20 cellular contexts compared by ENCODE assay signal in genomic region chr11:3810951-3811350, GRCh38. TPM values are rescaled to one million over a fixed set of nuclear protein-coding genes. Genes with fewer than 3 reads are reported as not detected.
A peak's percentile ranks its signal among the peaks of the same experiment; 100 is the strongest.
DNase-seq lines count a peak whose midpoint lies in the region; ATAC-seq and TF ChIP-seq lines count a peak whose summit lies in the region.
"Had no signal": no experiment of that assay in that cellular context is flagged by ENCODE, and none has a peak within 500 bp of the region (broad histone marks: within the 10 kb centered on the region; RNA-seq: fewer than 3 reads in every experiment).

No MANE protein-coding gene starts in this region.

- H3K36me3 Mint-ChIP-seq in HFFc6 (ENCODE audit: low read depth): no peaks in the 10 kb centered on the region

- peak; percentile 15 to 45 for ATAC-seq in right cardiac atrium
- peak; percentile 22 to 74 for ATAC-seq in gastrocnemius medialis
- ATAC-seq: GM12878, GM23338, HCT116 had no signal

- H3K9me3 Mint-ChIP-seq in HFFc6: no peaks in the 10 kb centered on the region
- H3K9me3 Mint-ChIP-seq: CD4-positive, alpha-beta memory T cell; GM23338 had no signal

- WGBS in right cardiac atrium: 88% methylated on average over 4 of the region's 4 CpGs

- H3K4me1 ChIP-seq in right cardiac atrium (ENCODE audit: control insufficient read depth, insufficient read depth, low read length) (peaks cover 3% of the 10 kb centered on the region), gastrocnemius medialis (peaks cover 4 to 16% of the 10 kb centered on the region in 2 donors), colonic mucosa (peaks cover 4% of the 10 kb centered on the region)

- H3K27ac ChIP-seq in right cardiac atrium (ENCODE audit: low read length): peak overlapping the region; percentile 32
- H3K27ac ChIP-seq in gastrocnemius medialis: peak overlapping the region; percentile 50 to 74 (median 58)
- H3K27ac ChIP-seq in colonic mucosa: no peak overlapping the region

- no peaks in the 10 kb centered on the region for H3K36me3 ChIP-seq in gastrocnemius medialis
- no peaks in the 10 kb centered on the region for H3K36me3 ChIP-seq in colonic mucosa

- no peak overlapping the region for H3K4me3 Mint-ChIP-seq in HFFc6
- H3K4me3 Mint-ChIP-seq: B cell, GM23338 had no signal

- H3K9me3 ChIP-seq in right cardiac atrium (ENCODE audit: control insufficient read depth, low read length) (no peaks in the 10 kb centered on the region), gastrocnemius medialis (no peaks in the 10 kb centered on the region), colonic mucosa (no peaks in the 10 kb centered on the region)

- no peak for TF ChIP-seq POLR2A in gastrocnemius medialis (IDR thresholded peaks at IDR 0.05)

- DNase-seq in HFFc6 (peak; percentile 22), fibroblast of peridontal ligament (ENCODE audit: extremely low read depth) (peak; percentile 30), right cardiac atrium (no peak), gastrocnemius medialis (peak in 1 of 2 donors; percentile 24), germinal center (ENCODE audit: low spot score) (no peak), NCI-H2029 treated with DMSO at 0.1 percent for 48 hours (lab: John Stamatoyannopoulos, UW) (no peak), colonic mucosa (no peak)
- DNase-seq: CD4-positive, alpha-beta memory T cell; DND-41; GDM1; MM.1S; NCI-H1105; NCI-H1694; NCI-H2107; NCI-H2227 treated with DMSO at 0.1 percent for 48 hours; NCI-H524 had no signal

- TF ChIP-seq CTCF in HFFc6 (IDR thresholded peaks at IDR 0.05): no peak
- no peak for TF ChIP-seq CTCF in gastrocnemius medialis (IDR thresholded peaks at IDR 0.05 in 4 of 5, conservative IDR thresholded peaks at IDR 0.05 in 1 of 5)
- no peak for TF ChIP-seq CTCF in colonic mucosa (IDR thresholded peaks at IDR 0.05)

- H3K27me3 ChIP-seq in right cardiac atrium (ENCODE audit: control insufficient read depth, insufficient read depth): no peaks in the 10 kb centered on the region
- H3K27me3 ChIP-seq in gastrocnemius medialis: no peaks in the 10 kb centered on the region
- no peaks in the 10 kb centered on the region for H3K27me3 ChIP-seq in colonic mucosa

- H3K9ac ChIP-seq in colonic mucosa (ENCODE audit: low read depth in 2 of 2, low read length in 2 of 2): no peak overlapping the region

- H3K4me3 ChIP-seq in right cardiac atrium (ENCODE audit: low read length) (no peak overlapping the region), gastrocnemius medialis (no peak overlapping the region), colonic mucosa (no peak overlapping the region)
- H3K4me3 ChIP-seq: GM12878, GM23338 had no signal

- peak overlapping the region; percentile 54; the same call in 1 of the 2 replicates for H3K27ac Mint-ChIP-seq in HFFc6
- H3K27ac Mint-ChIP-seq: B cell, GM23338 had no signal

- in situ Hi-C loops in gastrocnemius medialis (cut with MboI; ENCODE audit: low sequenced_read_pairs in 4 of 4): no loop called here

- no peaks in the 10 kb centered on the region; the same call in 1 of the 2 replicates for H3K27me3 Mint-ChIP-seq in HFFc6 (ENCODE audit: insufficient read depth)
- H3K27me3 Mint-ChIP-seq: B cell; CD4-positive, alpha-beta memory T cell had no signal

- intact Hi-C loops in right cardiac atrium (cut with DNase I): no loop called here
- intact Hi-C loops in gastrocnemius medialis (cut with DNase I; ENCODE audit: low total_unique reads): no loop called here
- intact Hi-C loops in colonic mucosa (cut with DNase I): no loop called here

- H3K4me1 Mint-ChIP-seq in HFFc6 (ENCODE audit: low read depth): peaks cover 42% of the 10 kb centered on the region

RNA-seq across cellular contexts. Expression of gene PGAP2, which starts 2.6 kb away (rescaled TPM):
- 10 to 100 TPM; 14.5 to 19.7 (median 17.1) TPM for total RNA-seq in HFFc6 (2021; fragmentation: NEBNext Ultra II Directional; extraction: Animal tissue kit (Norgen Biotek cat#: 25700))
- total RNA-seq in right cardiac atrium (10 to 100 TPM; 12.4 to 19.5 (median 15.2) TPM), gastrocnemius medialis (1 to 10 TPM; 4.6 to 8.0 (median 6.5) TPM), colonic mucosa (10 to 100 TPM; 21.6 to 29.6 TPM)
- polyA plus RNA-seq in right cardiac atrium: 13.9 TPM

RNA-seq across cellular contexts. Expression of gene NUP98, which starts 13.6 kb away (rescaled TPM):
- 10 to 100 TPM; 81.4 to 96.7 (median 85.6) TPM for total RNA-seq in HFFc6 (2021; fragmentation: NEBNext Ultra II Directional; extraction: Animal tissue kit (Norgen Biotek cat#: 25700))
- total RNA-seq in right cardiac atrium: 10 to 100 TPM; 38.8 to 55.9 (median 43.4) TPM
- 22.9 TPM for polyA plus RNA-seq in right cardiac atrium
- 100 to 1,000 TPM in 2 of 4 donors, 10 to 100 TPM in 2; 65.2 to 128 (median 102) TPM for total RNA-seq in gastrocnemius medialis
- total RNA-seq in colonic mucosa: 10 to 100 TPM; 59.2 to 76.7 TPM

RNA-seq across cellular contexts. Expression of gene RHOG, which starts 29.8 kb away (rescaled TPM):
- 10 to 100 TPM; 57.8 to 72.3 (median 66.4) TPM for total RNA-seq in HFFc6 (2021; fragmentation: NEBNext Ultra II Directional; extraction: Animal tissue kit (Norgen Biotek cat#: 25700))
- 10 to 100 TPM; 18.7 to 26.0 (median 25.6) TPM for total RNA-seq in right cardiac atrium
- 23.7 TPM for polyA plus RNA-seq in right cardiac atrium
- 10 to 100 TPM; 38.0 to 77.4 (median 46.9) TPM for total RNA-seq in gastrocnemius medialis
- total RNA-seq in colonic mucosa: 10 to 100 TPM; 59.8 to 63.3 TPM

RNA-seq across cellular contexts. Expression of gene STIM1, which starts 44.5 kb away (rescaled TPM):
- 10 to 100 TPM; 27.6 to 33.1 (median 30.7) TPM for total RNA-seq in HFFc6 (2021; fragmentation: NEBNext Ultra II Directional; extraction: Animal tissue kit (Norgen Biotek cat#: 25700))
- total RNA-seq in right cardiac atrium (10 to 100 TPM; 14.4 to 19.3 (median 16.6) TPM), gastrocnemius medialis (100 to 1,000 TPM in 1 of 4 donors, 10 to 100 TPM in 3; 45.9 to 132 (median 87.3) TPM), colonic mucosa (10 to 100 TPM; 39.1 to 56.8 TPM)
- polyA plus RNA-seq in right cardiac atrium: 10.8 TPM

Comparison
In these comparisons a context has a peak if more than half of its experiments do, and no peak if none do; other contexts are left out.
1. DNase-seq: peak in HFFc6 (single experiment) and fibroblast of peridontal ligament (single experiment); none in right cardiac atrium (0 of 3), germinal center (single experiment), NCI-H2029 treated with DMSO at 0.1 percent for 48 hours (single experiment) and colonic mucosa (single experiment).